ENCODE assay signal across 14 cellular contexts in genomic region chr9:136586391-136586790, GRCh38.
"Had no signal": no experiment of that assay in that cellular context is flagged by ENCODE, and none has a peak within 500 bp of the region (broad histone marks: within the 10 kb centered on the region; RNA-seq: fewer than 3 reads in every experiment).

No MANE protein-coding gene starts in this region.

- H3K4me3 Mint-ChIP-seq: activated CD4-positive, alpha-beta memory T cell treated with anti-CD3 and anti-CD28 coated beads, Interleukin-2, amount 10 ng/mL, durations not matched to agents 7 days and 5 days; activated CD4-positive, alpha-beta T cell treated with anti-CD3 and anti-CD28 coated beads for 36 hours; activated T-cell treated with anti-CD3 and anti-CD28 coated beads, Interleukin-2, amount 50 U/mL, for 72 hours had no signal

- H3K27ac ChIP-seq: colonic mucosa had no signal

- H3K27me3 Mint-ChIP-seq: activated CD4-positive, alpha-beta memory T cell treated with anti-CD3 and anti-CD28 coated beads, Interleukin-2, amount 10 ng/mL, durations not matched to agents 7 days and 5 days; activated CD4-positive, alpha-beta T cell treated with anti-CD3 and anti-CD28 coated beads for 36 hours had no signal

- H3K9me3 ChIP-seq: colonic mucosa, heart left ventricle, neutrophil had no signal

- H3K36me3 Mint-ChIP-seq: mesothelial cell of epicardium had no signal

- H3K27me3 ChIP-seq: colonic mucosa, heart left ventricle had no signal

- H3K36me3 ChIP-seq: colonic mucosa, heart left ventricle, neutrophil had no signal

- ATAC-seq: activated CD4-positive, alpha-beta T cell treated with anti-CD3 and anti-CD28 coated beads for 36 hours; activated T-cell treated with anti-CD3 and anti-CD28 coated beads, Interleukin-2, amount 50 U/mL, for 72 hours had no signal

- FAIRE-seq: astrocyte, frontal cortex, small intestine had no signal

- H3K9me3 Mint-ChIP-seq: activated CD4-positive, alpha-beta memory T cell treated with anti-CD3 and anti-CD28 coated beads, Interleukin-2, amount 10 ng/mL, durations not matched to agents 7 days and 5 days; activated T-cell treated with anti-CD3 and anti-CD28 coated beads, Interleukin-2, amount 50 U/mL, for 72 hours; mesothelial cell of epicardium had no signal

- H3K4me3 ChIP-seq: colonic mucosa had no signal

- DNase-seq: activated CD4-positive, alpha-beta memory T cell treated with anti-CD3 and anti-CD28 coated beads, Interleukin-2, amount 10 ng/mL, durations not matched to agents 7 days and 5 days; activated CD4-positive, alpha-beta T cell treated with anti-CD3 and anti-CD28 coated beads for 36 hours; activated CD8-positive, alpha-beta memory T cell treated with anti-CD3 and anti-CD28 coated beads, Interleukin-2, amount 50 U/mL, for 4 hours; activated naive CD4-positive, alpha-beta T cell; activated T-cell treated with anti-CD3 and anti-CD28 coated beads, Interleukin-2, amount 50 U/mL, for 72 hours; effector CD4-positive, alpha-beta T cell; small intestine; T1000 had no signal

- H3K27ac Mint-ChIP-seq: activated CD4-positive, alpha-beta memory T cell treated with anti-CD3 and anti-CD28 coated beads, Interleukin-2, amount 10 ng/mL, durations not matched to agents 7 days and 5 days; activated CD4-positive, alpha-beta T cell treated with anti-CD3 and anti-CD28 coated beads for 36 hours; activated T-cell treated with anti-CD3 and anti-CD28 coated beads, Interleukin-2, amount 50 U/mL, for 72 hours; mesothelial cell of epicardium had no signal
